In the genomic region with DNA sequence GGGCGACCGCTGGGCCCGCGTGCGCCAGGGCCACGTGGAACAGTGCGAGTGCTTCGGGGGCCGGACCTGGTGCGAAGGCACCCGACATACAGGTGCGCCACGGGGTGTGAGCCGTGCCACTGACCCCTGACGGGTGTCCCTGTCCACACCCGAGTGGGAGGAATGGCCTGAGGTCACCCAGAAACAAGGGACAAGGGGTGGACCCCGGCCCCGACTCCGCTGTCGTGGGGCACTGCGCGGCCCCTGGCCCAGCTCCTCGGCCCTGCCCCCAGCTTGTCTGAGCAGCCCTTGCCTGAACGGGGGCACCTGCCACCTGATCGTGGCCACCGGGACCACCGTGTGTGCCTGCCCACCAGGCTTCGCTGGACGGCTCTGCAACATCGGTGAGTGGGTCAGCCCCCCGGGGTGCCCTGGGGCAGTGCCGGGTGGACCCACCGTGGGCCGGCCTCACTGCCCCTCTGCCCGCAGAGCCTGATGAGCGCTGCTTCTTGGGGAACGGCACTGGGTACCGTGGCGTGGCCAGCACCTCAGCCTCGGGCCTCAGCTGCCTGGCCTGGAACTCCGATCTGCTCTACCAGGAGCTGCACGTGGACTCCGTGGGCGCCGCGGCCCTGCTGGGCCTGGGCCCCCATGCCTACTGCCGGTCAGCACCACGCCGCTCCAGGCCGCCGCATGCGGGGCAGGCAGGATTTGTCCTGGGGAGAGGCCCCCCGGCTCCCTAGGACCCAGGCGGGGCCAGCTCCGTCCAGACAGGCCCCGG, we compare ENCODE assay signal across 2 cellular contexts.
A peak's percentile ranks its signal among the peaks of the same experiment; 100 is the strongest.
TF ChIP-seq lines count a peak whose summit lies in the region.

No MANE protein-coding gene starts in this region.

TF ChIP-seq in HEK293, 187 proteins besides CTCF, POLR2A, EP300 and RAD21 (continued from another document):
- TF ChIP-seq ZNF248 (tag by site-specific recombination; IDR thresholded peaks at IDR 0.05) (no peak), TCF7L2 (IDR thresholded peaks at IDR 0.05; ENCODE audit: borderline replicate concordance, low read depth, low read length) (no peak), ZNF624 (tag by site-specific recombination; IDR thresholded peaks at IDR 0.05) (no peak), ZNF202 (tag by site-specific recombination; IDR thresholded peaks at IDR 0.05; ENCODE audit: borderline replicate concordance) (peak; percentile 8; the same call in 1 of the 2 replicates), ZNF394 (tag by site-specific recombination; IDR thresholded peaks at IDR 0.05; ENCODE audit: borderline replicate concordance) (no peak), ZNF777 (tag by site-specific recombination; IDR thresholded peaks at IDR 0.05; ENCODE audit: borderline replicate concordance) (no peak)
- TF ChIP-seq, protein P1, sequence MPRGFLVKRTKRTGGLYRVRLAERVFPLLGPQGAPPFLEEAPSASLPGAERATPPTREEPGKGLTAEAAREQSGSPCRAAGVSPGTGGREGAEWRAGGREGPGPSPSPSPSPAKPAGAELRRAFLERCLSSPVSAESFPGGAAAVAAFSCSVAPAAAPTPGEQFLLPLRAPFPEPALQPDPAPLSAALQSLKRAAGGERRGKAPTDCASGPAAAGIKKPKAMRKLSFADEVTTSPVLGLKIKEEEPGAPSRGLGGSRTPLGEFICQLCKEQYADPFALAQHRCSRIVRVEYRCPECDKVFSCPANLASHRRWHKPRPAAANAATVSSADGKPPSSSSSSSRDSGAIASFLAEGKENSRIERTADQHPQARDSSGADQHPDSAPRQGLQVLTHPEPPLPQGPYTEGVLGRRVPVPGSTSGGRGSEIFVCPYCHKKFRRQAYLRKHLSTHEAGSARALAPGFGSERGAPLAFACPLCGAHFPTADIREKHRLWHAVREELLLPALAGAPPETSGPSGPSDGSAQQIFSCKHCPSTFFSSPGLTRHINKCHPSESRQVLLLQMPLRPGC (tag by site-specific recombination; IDR thresholded peaks at IDR 0.05) = no peak
- TF ChIP-seq, protein P2, sequence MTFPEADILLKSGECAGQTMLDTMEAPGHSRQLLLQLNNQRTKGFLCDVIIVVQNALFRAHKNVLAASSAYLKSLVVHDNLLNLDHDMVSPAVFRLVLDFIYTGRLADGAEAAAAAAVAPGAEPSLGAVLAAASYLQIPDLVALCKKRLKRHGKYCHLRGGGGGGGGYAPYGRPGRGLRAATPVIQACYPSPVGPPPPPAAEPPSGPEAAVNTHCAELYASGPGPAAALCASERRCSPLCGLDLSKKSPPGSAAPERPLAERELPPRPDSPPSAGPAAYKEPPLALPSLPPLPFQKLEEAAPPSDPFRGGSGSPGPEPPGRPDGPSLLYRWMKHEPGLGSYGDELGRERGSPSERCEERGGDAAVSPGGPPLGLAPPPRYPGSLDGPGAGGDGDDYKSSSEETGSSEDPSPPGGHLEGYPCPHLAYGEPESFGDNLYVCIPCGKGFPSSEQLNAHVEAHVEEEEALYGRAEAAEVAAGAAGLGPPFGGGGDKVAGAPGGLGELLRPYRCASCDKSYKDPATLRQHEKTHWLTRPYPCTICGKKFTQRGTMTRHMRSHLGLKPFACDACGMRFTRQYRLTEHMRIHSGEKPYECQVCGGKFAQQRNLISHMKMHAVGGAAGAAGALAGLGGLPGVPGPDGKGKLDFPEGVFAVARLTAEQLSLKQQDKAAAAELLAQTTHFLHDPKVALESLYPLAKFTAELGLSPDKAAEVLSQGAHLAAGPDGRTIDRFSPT (tag by site-specific recombination; IDR thresholded peaks at IDR 0.05) = 0 out of 2 replicates have a peak, but pooled peaks have one; percentile 9

TF ChIP-seq in GM23338, 12 proteins besides CTCF, POLR2A, EP300 and RAD21 (continued from another document):
- no peak for TF ChIP-seq EZH2phosphoT487 (IDR thresholded peaks at IDR 0.05; ENCODE audit: unreplicated experiment)
- TF ChIP-seq ZNF331 (CRISPR knock-in tag; IDR thresholded peaks at IDR 0.05; ENCODE audit: low read depth) = no peak
- no peak for TF ChIP-seq NANOG (IDR thresholded peaks at IDR 0.05; ENCODE audit: borderline replicate concordance)
- no peak for TF ChIP-seq ZNF114 (CRISPR knock-in tag; IDR thresholded peaks at IDR 0.05)
- no peak for TF ChIP-seq STAT1 (IDR thresholded peaks at IDR 0.05; ENCODE audit: unreplicated experiment)
- no peak for TF ChIP-seq JUNB (IDR thresholded peaks at IDR 0.05; ENCODE audit: unreplicated experiment)
- TF ChIP-seq, protein P3, sequence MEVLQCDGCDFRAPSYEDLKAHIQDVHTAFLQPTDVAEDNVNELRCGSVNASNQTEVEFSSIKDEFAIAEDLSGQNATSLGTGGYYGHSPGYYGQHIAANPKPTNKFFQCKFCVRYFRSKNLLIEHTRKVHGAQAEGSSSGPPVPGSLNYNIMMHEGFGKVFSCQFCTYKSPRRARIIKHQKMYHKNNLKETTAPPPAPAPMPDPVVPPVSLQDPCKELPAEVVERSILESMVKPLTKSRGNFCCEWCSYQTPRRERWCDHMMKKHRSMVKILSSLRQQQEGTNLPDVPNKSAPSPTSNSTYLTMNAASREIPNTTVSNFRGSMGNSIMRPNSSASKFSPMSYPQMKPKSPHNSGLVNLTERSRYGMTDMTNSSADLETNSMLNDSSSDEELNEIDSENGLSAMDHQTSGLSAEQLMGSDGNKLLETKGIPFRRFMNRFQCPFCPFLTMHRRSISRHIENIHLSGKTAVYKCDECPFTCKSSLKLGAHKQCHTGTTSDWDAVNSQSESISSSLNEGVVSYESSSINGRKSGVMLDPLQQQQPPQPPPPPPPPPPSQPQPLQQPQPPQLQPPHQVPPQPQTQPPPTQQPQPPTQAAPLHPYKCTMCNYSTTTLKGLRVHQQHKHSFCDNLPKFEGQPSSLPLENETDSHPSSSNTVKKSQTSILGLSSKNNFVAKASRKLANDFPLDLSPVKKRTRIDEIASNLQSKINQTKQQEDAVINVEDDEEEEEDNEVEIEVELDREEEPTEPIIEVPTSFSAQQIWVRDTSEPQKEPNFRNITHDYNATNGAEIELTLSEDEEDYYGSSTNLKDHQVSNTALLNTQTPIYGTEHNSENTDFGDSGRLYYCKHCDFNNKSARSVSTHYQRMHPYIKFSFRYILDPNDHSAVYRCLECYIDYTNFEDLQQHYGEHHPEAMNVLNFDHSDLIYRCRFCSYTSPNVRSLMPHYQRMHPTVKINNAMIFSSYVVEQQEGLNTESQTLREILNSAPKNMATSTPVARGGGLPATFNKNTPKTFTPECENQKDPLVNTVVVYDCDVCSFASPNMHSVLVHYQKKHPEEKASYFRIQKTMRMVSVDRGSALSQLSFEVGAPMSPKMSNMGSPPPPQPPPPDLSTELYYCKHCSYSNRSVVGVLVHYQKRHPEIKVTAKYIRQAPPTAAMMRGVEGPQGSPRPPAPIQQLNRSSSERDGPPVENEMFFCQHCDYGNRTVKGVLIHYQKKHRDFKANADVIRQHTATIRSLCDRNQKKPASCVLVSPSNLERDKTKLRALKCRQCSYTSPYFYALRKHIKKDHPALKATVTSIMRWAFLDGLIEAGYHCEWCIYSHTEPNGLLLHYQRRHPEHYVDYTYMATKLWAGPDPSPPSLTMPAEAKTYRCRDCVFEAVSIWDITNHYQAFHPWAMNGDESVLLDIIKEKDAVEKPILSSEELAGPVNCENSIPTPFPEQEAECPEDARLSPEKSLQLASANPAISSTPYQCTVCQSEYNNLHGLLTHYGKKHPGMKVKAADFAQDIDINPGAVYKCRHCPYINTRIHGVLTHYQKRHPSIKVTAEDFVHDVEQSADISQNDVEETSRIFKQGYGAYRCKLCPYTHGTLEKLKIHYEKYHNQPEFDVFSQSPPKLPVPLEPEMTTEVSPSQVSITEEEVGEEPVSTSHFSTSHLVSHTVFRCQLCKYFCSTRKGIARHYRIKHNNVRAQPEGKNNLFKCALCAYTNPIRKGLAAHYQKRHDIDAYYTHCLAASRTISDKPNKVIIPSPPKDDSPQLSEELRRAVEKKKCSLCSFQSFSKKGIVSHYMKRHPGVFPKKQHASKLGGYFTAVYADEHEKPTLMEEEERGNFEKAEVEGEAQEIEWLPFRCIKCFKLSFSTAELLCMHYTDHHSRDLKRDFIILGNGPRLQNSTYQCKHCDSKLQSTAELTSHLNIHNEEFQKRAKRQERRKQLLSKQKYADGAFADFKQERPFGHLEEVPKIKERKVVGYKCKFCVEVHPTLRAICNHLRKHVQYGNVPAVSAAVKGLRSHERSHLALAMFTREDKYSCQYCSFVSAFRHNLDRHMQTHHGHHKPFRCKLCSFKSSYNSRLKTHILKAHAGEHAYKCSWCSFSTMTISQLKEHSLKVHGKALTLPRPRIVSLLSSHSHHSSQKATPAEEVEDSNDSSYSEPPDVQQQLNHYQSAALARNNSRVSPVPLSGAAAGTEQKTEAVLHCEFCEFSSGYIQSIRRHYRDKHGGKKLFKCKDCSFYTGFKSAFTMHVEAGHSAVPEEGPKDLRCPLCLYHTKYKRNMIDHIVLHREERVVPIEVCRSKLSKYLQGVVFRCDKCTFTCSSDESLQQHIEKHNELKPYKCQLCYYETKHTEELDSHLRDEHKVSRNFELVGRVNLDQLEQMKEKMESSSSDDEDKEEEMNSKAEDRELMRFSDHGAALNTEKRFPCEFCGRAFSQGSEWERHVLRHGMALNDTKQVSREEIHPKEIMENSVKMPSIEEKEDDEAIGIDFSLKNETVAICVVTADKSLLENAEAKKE (CRISPR knock-in tag; IDR thresholded peaks at IDR 0.05) = no peak
- no peak for TF ChIP-seq CREB1 (CRISPR knock-in tag; IDR thresholded peaks at IDR 0.05; ENCODE audit: low read depth)
- TF ChIP-seq, protein P4, sequence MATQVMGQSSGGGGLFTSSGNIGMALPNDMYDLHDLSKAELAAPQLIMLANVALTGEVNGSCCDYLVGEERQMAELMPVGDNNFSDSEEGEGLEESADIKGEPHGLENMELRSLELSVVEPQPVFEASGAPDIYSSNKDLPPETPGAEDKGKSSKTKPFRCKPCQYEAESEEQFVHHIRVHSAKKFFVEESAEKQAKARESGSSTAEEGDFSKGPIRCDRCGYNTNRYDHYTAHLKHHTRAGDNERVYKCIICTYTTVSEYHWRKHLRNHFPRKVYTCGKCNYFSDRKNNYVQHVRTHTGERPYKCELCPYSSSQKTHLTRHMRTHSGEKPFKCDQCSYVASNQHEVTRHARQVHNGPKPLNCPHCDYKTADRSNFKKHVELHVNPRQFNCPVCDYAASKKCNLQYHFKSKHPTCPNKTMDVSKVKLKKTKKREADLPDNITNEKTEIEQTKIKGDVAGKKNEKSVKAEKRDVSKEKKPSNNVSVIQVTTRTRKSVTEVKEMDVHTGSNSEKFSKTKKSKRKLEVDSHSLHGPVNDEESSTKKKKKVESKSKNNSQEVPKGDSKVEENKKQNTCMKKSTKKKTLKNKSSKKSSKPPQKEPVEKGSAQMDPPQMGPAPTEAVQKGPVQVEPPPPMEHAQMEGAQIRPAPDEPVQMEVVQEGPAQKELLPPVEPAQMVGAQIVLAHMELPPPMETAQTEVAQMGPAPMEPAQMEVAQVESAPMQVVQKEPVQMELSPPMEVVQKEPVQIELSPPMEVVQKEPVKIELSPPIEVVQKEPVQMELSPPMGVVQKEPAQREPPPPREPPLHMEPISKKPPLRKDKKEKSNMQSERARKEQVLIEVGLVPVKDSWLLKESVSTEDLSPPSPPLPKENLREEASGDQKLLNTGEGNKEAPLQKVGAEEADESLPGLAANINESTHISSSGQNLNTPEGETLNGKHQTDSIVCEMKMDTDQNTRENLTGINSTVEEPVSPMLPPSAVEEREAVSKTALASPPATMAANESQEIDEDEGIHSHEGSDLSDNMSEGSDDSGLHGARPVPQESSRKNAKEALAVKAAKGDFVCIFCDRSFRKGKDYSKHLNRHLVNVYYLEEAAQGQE (IDR thresholded peaks at IDR 0.05; ENCODE audit: unreplicated experiment) = no peak
- no peak for TF ChIP-seq EZH2 (IDR thresholded peaks at IDR 0.05; ENCODE audit: low read depth, unreplicated experiment)
- TF ChIP-seq POLR2AphosphoS5 (IDR thresholded peaks at IDR 0.05; ENCODE audit: low read depth) = no peak
